ENCODE assay signal across 8 cellular contexts in genomic region chr9:114894801-114895433, GRCh38. TPM values are rescaled to one million over a fixed set of nuclear protein-coding genes. Genes with fewer than 3 reads are reported as not detected.
DNase-seq lines count a peak whose midpoint lies in the region; TF ChIP-seq lines count a peak whose summit lies in the region.

No MANE protein-coding gene starts in this region.

- TF ChIP-seq CTCF in BJ (IDR thresholded peaks at IDR 0.05; ENCODE audit: insufficient read depth, low read depth, low read length) (no peak), fibroblast of mammary gland (conservative IDR thresholded peaks at IDR 0.05; ENCODE audit: control insufficient read depth, insufficient read depth, low read depth, low read length) (no peak), GM13977 (IDR thresholded peaks at IDR 0.05; ENCODE audit: extremely low read depth, insufficient read depth, missing control alignments) (no peak)

- no peak overlapping the region for H3K9ac ChIP-seq in rectal smooth muscle tissue (ENCODE audit: low read length)

- no peaks in the 10 kb centered on the region for H3K27me3 ChIP-seq in BJ (ENCODE audit: control insufficient read depth, insufficient read depth, low read length)
- no peaks in the 10 kb centered on the region for H3K27me3 ChIP-seq in rectal smooth muscle tissue (ENCODE audit: control insufficient read depth, insufficient read depth, low read length)

- peak; percentile 90 for DNase-seq in BJ (ENCODE audit: low read depth)
- peak; percentile 51 for DNase-seq in HT-29 (ENCODE audit: low spot score)
- DNase-seq in SW 1271 (lab: John Stamatoyannopoulos, UW) = peak; percentile 95 to 99
- DNase-seq in fibroblast of mammary gland (ENCODE audit: low read depth) = peak; percentile 98
- no peak for DNase-seq in GM13977 (ENCODE audit: low spot score)
- no peak for DNase-seq in RPMI8226
- no peak for DNase-seq in substantia nigra (lab: John Stamatoyannopoulos, UW)

- in situ Hi-C loops in GM13977 (cut with MboI; ENCODE audit: low pct_unique_long_range_greater_than_20kb, low sequenced_read_pairs, unreplicated experiment) = no loop called here

- H3K27ac ChIP-seq in rectal smooth muscle tissue (ENCODE audit: low read depth, low read length) (peak overlapping the region; percentile 48), substantia nigra (ENCODE audit: low read depth, low read length, poor library complexity, severe bottlenecking) (no peak overlapping the region)

- H3K4me1 ChIP-seq in rectal smooth muscle tissue (ENCODE audit: control insufficient read depth, insufficient read depth, low read length) = peaks cover 7% of the 10 kb centered on the region

- H3K4me3 ChIP-seq in BJ (ENCODE audit: low read depth, low read length) (no peak overlapping the region), fibroblast of mammary gland (ENCODE audit: control insufficient read depth, low read depth, low read length) (no peak overlapping the region), rectal smooth muscle tissue (ENCODE audit: low read length) (no peak overlapping the region)

- H3K36me3 ChIP-seq in BJ (ENCODE audit: control insufficient read depth, insufficient read depth, low read length) (no peaks in the 10 kb centered on the region), rectal smooth muscle tissue (ENCODE audit: control insufficient read depth, insufficient read depth, low read length) (no peaks in the 10 kb centered on the region)

- POLR2A ChIA-PET in BJ (lab: Charles Lee) = interaction anchor here (0.8 kb wide), 1 partner anchor 10 kb away, joined by 4 read pairs; no protein-coding TSS in a partner anchor

- CTCF ChIA-PET in BJ (lab: Yijun Ruan, JAX) = interaction anchor here (0.9 to 2.4 kb wide), 5 partner anchors 11 to 233 kb away, joined by 3 to 8 read pairs (median 4); partner anchors contain the start of gene TEX48

RNA-seq across cellular contexts. Expression of gene TNFSF8, which starts 35.5 kb away (rescaled TPM):
- polyA plus RNA-seq in BJ (2011; rRNA removed) = not detected in 2 replicates
- not detected in 2 replicates for polyA minus RNA-seq in BJ (2011; rRNA and poly(A)+ RNA removed)
- total RNA-seq in HT-29 (2014; rRNA removed; shearing (Covaris generic)) = not detected in 2 replicates

Comparison
In these comparisons a context has a peak if more than half of its experiments do, and no peak if none do; other contexts are left out.
1. DNase-seq: peak in BJ (single experiment), HT-29 (single experiment), SW 1271 (2 of 2) and fibroblast of mammary gland (single experiment); none in GM13977 (single experiment), RPMI8226 (single experiment) and substantia nigra (0 of 49).